ENCODE assay signal across 16 cellular contexts in the genomic region with DNA sequence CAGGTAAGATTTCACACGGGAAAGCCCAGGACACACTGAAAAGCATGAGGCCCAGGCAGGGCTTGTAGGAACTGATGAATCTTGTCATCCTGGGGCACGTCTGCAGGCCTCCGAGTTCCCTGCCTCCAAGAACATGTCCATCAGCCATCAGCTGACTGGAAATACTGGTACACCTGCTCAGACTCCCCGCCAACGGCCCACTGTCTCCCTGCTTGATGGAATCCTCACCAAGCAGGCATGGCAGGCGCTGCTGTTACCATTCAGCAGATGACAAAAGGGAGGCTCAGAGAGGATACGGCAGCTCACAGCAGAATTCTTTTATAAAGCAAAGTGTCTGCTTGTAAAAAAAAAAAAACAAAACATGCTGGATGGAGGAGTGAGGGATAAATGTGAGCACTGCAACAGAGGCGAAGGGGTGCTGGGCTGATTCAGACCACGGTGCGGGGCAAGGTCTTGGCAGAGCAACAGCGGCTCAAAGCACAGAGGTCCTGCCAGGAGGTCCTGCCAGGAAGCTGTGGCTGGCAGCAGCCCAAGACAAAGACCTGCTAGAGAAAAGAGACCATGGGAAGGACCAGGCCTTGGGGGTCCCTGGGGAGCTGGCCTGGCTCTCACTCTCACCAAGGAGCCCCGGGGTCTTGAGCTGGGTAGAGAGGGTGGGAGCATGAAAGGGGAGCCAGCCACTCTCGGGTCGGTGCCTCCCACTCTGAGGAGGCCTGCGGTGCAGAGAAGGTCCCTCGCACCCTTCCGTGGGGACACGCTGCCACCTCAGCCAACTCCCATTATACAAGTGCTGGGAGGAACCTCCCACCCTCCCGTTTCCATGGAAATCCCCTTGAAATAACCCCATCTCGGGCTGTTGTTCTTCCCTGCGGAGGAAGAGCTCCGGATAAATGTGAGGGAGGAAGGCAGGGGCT. TPM values are rescaled to one million over a fixed set of nuclear protein-coding genes. Genes with fewer than 3 reads are reported as not detected.
DNase-seq lines count a peak whose midpoint lies in the region; ATAC-seq and TF ChIP-seq lines count a peak whose summit lies in the region.
"Had no signal": no experiment of that assay in that cellular context is flagged by ENCODE, and none has a peak within 500 bp of the region (broad histone marks: within the 10 kb centered on the region; RNA-seq: fewer than 3 reads in every experiment).

No MANE protein-coding gene starts in this region.

- intact Hi-C loops in heart left ventricle (cut with DNase I), result no loop called here

- TF ChIP-seq POLR2A in heart left ventricle (IDR thresholded peaks at IDR 0.05), result no peak

- WGBS in heart left ventricle, 4 donors, result 24 to 41% (median 34%) methylated on average over 20 to 22 of the region's 22 CpGs

- no peak overlapping the region for H3K27ac ChIP-seq in RWPE2 (ENCODE audit: poor library complexity, severe bottlenecking)
- H3K27ac ChIP-seq in heart left ventricle, result no peak overlapping the region
- H3K27ac ChIP-seq: parathyroid adenoma, thyroid gland had no signal

- DNase-seq in Daoy (ENCODE audit: low read depth) (peak; percentile 28), RWPE2 (ENCODE audit: low spot score) (peak; percentile 32), heart left ventricle (peak in 4 of 5 donors; percentile 34 to 77 (median 68)), occipital lobe (lab: John Stamatoyannopoulos, UW) (peak; percentile 55), NCI-H187 (lab: John Stamatoyannopoulos, UW) (no peak), GDM1 (lab: John Stamatoyannopoulos, UW) (no peak), NCI-H526 (lab: John Stamatoyannopoulos, UW) (no peak)
- DNase-seq in stimulated activated naive B cell treated with anti-CD40 and anti-IgM and Interleukin-4, amounts not matched to agents 10 μg/mL and 1 μg/mL and 100 μg/mL, for 72 hours, result no peak
- DNase-seq: DMS79 treated with DMSO at 0.1 percent for 48 hours; MM.1S; stimulated activated CD4-positive, alpha-beta T cell treated with anti-CD3 and anti-CD28 coated beads, Interleukin-15, amount 100 ng/mL, for 24 hours had no signal

- H3K27ac Mint-ChIP-seq in stimulated activated naive B cell treated with anti-CD40 and anti-IgM and Interleukin-4, amounts not matched to agents 10 μg/mL and 1 μg/mL and 100 μg/mL, for 72 hours, result no peak overlapping the region
- H3K27ac Mint-ChIP-seq: activated naive CD8-positive, alpha-beta T cell; memory B cell had no signal

- H3K36me3 ChIP-seq in RWPE2 (ENCODE audit: low read depth) (no peaks in the 10 kb centered on the region), heart left ventricle (no peaks in the 10 kb centered on the region)
- H3K36me3 ChIP-seq: thyroid gland had no signal

- ATAC-seq in RWPE2 (ENCODE audit: low read depth), result no peak
- peak in 3 of 4 donors; percentile 71 to 80 (median 71) for ATAC-seq in heart left ventricle
- ATAC-seq in stimulated activated naive B cell treated with anti-CD40 and anti-IgM and Interleukin-4, amounts not matched to agents 10 μg/mL and 1 μg/mL and 100 μg/mL, for 72 hours (replicated peaks), result no peak
- ATAC-seq: SK-N-SH treated with all-trans-retinoic acid at 6 μM for 48 hours had no signal

- peaks cover 20 to 27% of the 10 kb centered on the region in 2 donors for H3K27me3 Mint-ChIP-seq in stimulated activated naive B cell treated with anti-CD40 and anti-IgM and Interleukin-4, amounts not matched to agents 10 μg/mL and 1 μg/mL and 100 μg/mL, for 72 hours
- H3K27me3 Mint-ChIP-seq: memory B cell had no signal

- H3K9me3 ChIP-seq in RWPE2 (ENCODE audit: severe bottlenecking) (no peaks in the 10 kb centered on the region), heart left ventricle (no peaks in the 10 kb centered on the region)
- H3K9me3 ChIP-seq: thyroid gland had no signal

- H3K9me3 Mint-ChIP-seq in stimulated activated naive B cell treated with anti-CD40 and anti-IgM and Interleukin-4, amounts not matched to agents 10 μg/mL and 1 μg/mL and 100 μg/mL, for 72 hours, result no peaks in the 10 kb centered on the region
- H3K9me3 Mint-ChIP-seq: memory B cell had no signal

- H3K36me3 Mint-ChIP-seq in stimulated activated naive B cell treated with anti-CD40 and anti-IgM and Interleukin-4, amounts not matched to agents 10 μg/mL and 1 μg/mL and 100 μg/mL, for 72 hours, result no peaks in the 10 kb centered on the region
- H3K36me3 Mint-ChIP-seq: activated naive CD8-positive, alpha-beta T cell; memory B cell had no signal

- TF ChIP-seq CTCF in RWPE2 (IDR thresholded peaks at IDR 0.05; ENCODE audit: poor library complexity, severe bottlenecking) (no peak), heart left ventricle (IDR thresholded peaks at IDR 0.05) (no peak)

- no peak overlapping the region for H3K4me3 Mint-ChIP-seq in stimulated activated naive B cell treated with anti-CD40 and anti-IgM and Interleukin-4, amounts not matched to agents 10 μg/mL and 1 μg/mL and 100 μg/mL, for 72 hours
- H3K4me3 Mint-ChIP-seq: activated naive CD8-positive, alpha-beta T cell; memory B cell had no signal

- H3K4me1 ChIP-seq in RWPE2 (ENCODE audit: insufficient read depth, poor library complexity, severe bottlenecking), result no peaks in the 10 kb centered on the region
- H3K4me1 ChIP-seq in heart left ventricle, result peaks cover 0 to 23% (median 6%) of the 10 kb centered on the region in 12 donors
- H3K4me1 ChIP-seq: parathyroid adenoma, thyroid gland had no signal

- H3K4me1 Mint-ChIP-seq in stimulated activated naive B cell treated with anti-CD40 and anti-IgM and Interleukin-4, amounts not matched to agents 10 μg/mL and 1 μg/mL and 100 μg/mL, for 72 hours, result no peaks in the 10 kb centered on the region
- H3K4me1 Mint-ChIP-seq: memory B cell had no signal

- H3K4me3 ChIP-seq in RWPE2 (ENCODE audit: severe bottlenecking) (no peak overlapping the region), heart left ventricle (no peak overlapping the region)
- H3K4me3 ChIP-seq: thyroid gland had no signal

- H3K27me3 ChIP-seq in RWPE2 (ENCODE audit: insufficient read depth, poor library complexity, severe bottlenecking), result no peaks in the 10 kb centered on the region
- peaks cover 0 to 36% (median 0%) of the 10 kb centered on the region in 9 donors for H3K27me3 ChIP-seq in heart left ventricle
- H3K27me3 ChIP-seq: thyroid gland had no signal

RNA-seq across cellular contexts. Expression of a gene that starts 25.6 kb away (rescaled TPM):
- 0.86 and 1.0 TPM in 2 replicates for total RNA-seq in Daoy (2014; rRNA removed; shearing (Covaris generic))
- total RNA-seq in heart left ventricle, result 10 to 100 TPM in 3 of 9 donors, 1 to 10 TPM in 6; 4.5 to 20.0 (median 8.0) TPM
- 1 to 10 TPM in 1 of 2 donors, under 1 TPM in 1; 0.22 to 1.3 TPM for polyA plus RNA-seq in heart left ventricle
- 44.1 TPM for total RNA-seq in occipital lobe

Comparison
In these comparisons a context has a peak if more than half of its experiments do, and no peak if none do; other contexts are left out.
1. DNase-seq: peak in Daoy (single experiment), RWPE2 (single experiment), heart left ventricle (4 of 5) and occipital lobe (single experiment); none in NCI-H187 (0 of 2), GDM1 (single experiment), stimulated activated naive B cell treated with anti-CD40 and anti-IgM and Interleukin-4, amounts not matched to agents 10 μg/mL and 1 μg/mL and 100 μg/mL, for 72 hours (single experiment) and NCI-H526 (0 of 2).
2. ATAC-seq: peak in heart left ventricle (3 of 4); none in RWPE2 (single experiment) and stimulated activated naive B cell treated with anti-CD40 and anti-IgM and Interleukin-4, amounts not matched to agents 10 μg/mL and 1 μg/mL and 100 μg/mL, for 72 hours (0 of 2).